ENCODE assay signal across 29 cellular contexts in genomic region chr16:49703494-49703893, GRCh38.
DNase-seq lines count a peak whose midpoint lies in the region; TF ChIP-seq lines count a peak whose summit lies in the region.
"Had no signal": no experiment of that assay in that cellular context is flagged by ENCODE, and none has a peak within 500 bp of the region (broad histone marks: within the 10 kb centered on the region; RNA-seq: fewer than 3 reads in every experiment).

No MANE protein-coding gene starts in this region.

- H3K9me3 Mint-ChIP-seq in mesothelial cell of epicardium: no peaks in the 10 kb centered on the region
- H3K9me3 Mint-ChIP-seq in T-helper 2 cell treated with Interferon-gamma antibody and Interleukin-4, amounts not matched to agents 5 μg/mL and 100 μg/mL, for 36 hours: no peaks in the 10 kb centered on the region
- H3K9me3 Mint-ChIP-seq: activated naive CD4-positive, alpha-beta T cell treated with anti-CD3 and anti-CD28 coated beads, Interleukin-2, amount 50 U/mL, for 72 hours; activated T-helper 2 cell treated with anti-CD3 and anti-CD28 coated beads, Interferon-gamma antibody, Interleukin-2, Interleukin-4, amounts not matched to agents 10 μg/mL and 5 μg/mL and 100 μg/mL, durations not matched to agents 14 hours and 24 hours and 36 hours; CD4-positive, alpha-beta T cell; stimulated activated memory B cell treated with anti-CD40 and anti-IgM and Interleukin-4, amounts not matched to agents 10 μg/mL and 1 μg/mL and 100 μg/mL, for 72 hours; type B pancreatic cell had no signal

- H3K27me3 Mint-ChIP-seq in mesothelial cell of epicardium (ENCODE audit: low read depth): no peaks in the 10 kb centered on the region
- H3K27me3 Mint-ChIP-seq in T-helper 2 cell treated with Interferon-gamma antibody and Interleukin-4, amounts not matched to agents 5 μg/mL and 100 μg/mL, for 36 hours (ENCODE audit: low read depth): peaks cover 4% of the 10 kb centered on the region
- H3K27me3 Mint-ChIP-seq: type B pancreatic cell had no signal

- H3K36me3 Mint-ChIP-seq in mesothelial cell of epicardium: no peaks in the 10 kb centered on the region
- H3K36me3 Mint-ChIP-seq in T-helper 2 cell treated with Interferon-gamma antibody and Interleukin-4, amounts not matched to agents 5 μg/mL and 100 μg/mL, for 36 hours (ENCODE audit: low read depth): no peaks in the 10 kb centered on the region
- H3K36me3 Mint-ChIP-seq: activated naive CD4-positive, alpha-beta T cell treated with anti-CD3 and anti-CD28 coated beads, Interleukin-2, amount 50 U/mL, for 72 hours; naive thymus-derived CD4-positive, alpha-beta T cell; stimulated activated memory B cell treated with anti-CD40 and anti-IgM and Interleukin-4, amounts not matched to agents 10 μg/mL and 1 μg/mL and 100 μg/mL, for 72 hours; type B pancreatic cell had no signal

- no peaks in the 10 kb centered on the region for H3K9me3 ChIP-seq in ectodermal cell (ENCODE audit: control insufficient read depth, low read length)

- H3K4me1 ChIP-seq in ectodermal cell (ENCODE audit: control insufficient read depth, insufficient read depth, low read length): peaks cover 51% of the 10 kb centered on the region

- H3K4me1 Mint-ChIP-seq in mesothelial cell of epicardium: peaks cover 60% of the 10 kb centered on the region
- H3K4me1 Mint-ChIP-seq in T-helper 2 cell treated with Interferon-gamma antibody and Interleukin-4, amounts not matched to agents 5 μg/mL and 100 μg/mL, for 36 hours (ENCODE audit: low read depth): no peaks in the 10 kb centered on the region
- H3K4me1 Mint-ChIP-seq: stimulated activated memory B cell treated with anti-CD40 and anti-IgM and Interleukin-4, amounts not matched to agents 10 μg/mL and 1 μg/mL and 100 μg/mL, for 72 hours had no signal

- H3K36me3 ChIP-seq in ectodermal cell (ENCODE audit: control insufficient read depth, insufficient read depth, low read length): no peaks in the 10 kb centered on the region

- WGBS in ectodermal cell, 2 experiments: 67 to 75% methylated on average over 4 of the region's 4 CpGs

- no peaks in the 10 kb centered on the region for H3K27me3 ChIP-seq in ectodermal cell (ENCODE audit: control insufficient read depth, insufficient read depth, low read length, poor library complexity, severe bottlenecking)

- TF ChIP-seq CTCF in mesothelial cell of epicardium (IDR thresholded peaks at IDR 0.05; ENCODE audit: unreplicated experiment): no peak

- peak overlapping the region; percentile 43 for H3K4me3 Mint-ChIP-seq in mesothelial cell of epicardium
- H3K4me3 Mint-ChIP-seq in T-helper 2 cell treated with Interferon-gamma antibody and Interleukin-4, amounts not matched to agents 5 μg/mL and 100 μg/mL, for 36 hours: no peak overlapping the region
- H3K4me3 Mint-ChIP-seq: activated CD8-positive, alpha-beta T cell treated with anti-CD3 and anti-CD28 coated beads, Interleukin-2, amount 10 ng/mL, durations not matched to agents 7 days and 5 days; CD4-positive, alpha-beta T cell; naive thymus-derived CD4-positive, alpha-beta T cell; stimulated activated memory B cell treated with anti-CD40 and anti-IgM and Interleukin-4, amounts not matched to agents 10 μg/mL and 1 μg/mL and 100 μg/mL, for 72 hours had no signal

- H3K27ac Mint-ChIP-seq in mesothelial cell of epicardium: no peak overlapping the region
- no peak overlapping the region for H3K27ac Mint-ChIP-seq in T-helper 2 cell treated with Interferon-gamma antibody and Interleukin-4, amounts not matched to agents 5 μg/mL and 100 μg/mL, for 36 hours
- H3K27ac Mint-ChIP-seq: activated CD8-positive, alpha-beta T cell treated with anti-CD3 and anti-CD28 coated beads, Interleukin-2, amount 10 ng/mL, durations not matched to agents 7 days and 5 days; activated naive CD4-positive, alpha-beta T cell treated with anti-CD3 and anti-CD28 coated beads, Interleukin-2, amount 50 U/mL, for 72 hours; activated T-helper 2 cell treated with anti-CD3 and anti-CD28 coated beads, Interferon-gamma antibody, Interleukin-2, Interleukin-4, amounts not matched to agents 10 μg/mL and 5 μg/mL and 100 μg/mL, durations not matched to agents 14 hours and 24 hours and 36 hours; CD4-positive, alpha-beta T cell; naive thymus-derived CD4-positive, alpha-beta T cell; stimulated activated memory B cell treated with anti-CD40 and anti-IgM and Interleukin-4, amounts not matched to agents 10 μg/mL and 1 μg/mL and 100 μg/mL, for 72 hours had no signal

- peak overlapping the region; percentile 82 for H3K27ac ChIP-seq in ectodermal cell (ENCODE audit: insufficient read depth, low read depth, low read length, poor library complexity, severe bottlenecking)
- H3K27ac ChIP-seq: epithelial cell of prostate had no signal

- DNase-seq in NCI-H82 (lab: John Stamatoyannopoulos, UW) (peak; percentile 25), NCI-H82 treated with DMSO at 0.1 percent for 48 hours (lab: John Stamatoyannopoulos, UW; ENCODE audit: unreplicated experiment) (no peak), mesothelial cell of epicardium (ENCODE audit: low spot score in 2 of 2, unreplicated experiment in 2 of 2) (no peak), NCI-H1436 treated with DMSO at 0.1 percent for 48 hours (lab: John Stamatoyannopoulos, UW) (no peak), COLO668 (lab: John Stamatoyannopoulos, UW; ENCODE audit: unreplicated experiment) (no peak), NCI-H1417 (lab: John Stamatoyannopoulos, UW) (no peak)
- DNase-seq in T-helper 2 cell treated with Interferon-gamma antibody and Interleukin-4, amounts not matched to agents 5 μg/mL and 100 μg/mL, for 36 hours (ENCODE audit: low spot score): no peak
- DNase-seq: 8988T; activated CD4-positive, alpha-beta T cell treated with anti-CD3 and anti-CD28 coated beads for 4 hours; activated CD8-positive, alpha-beta T cell treated with anti-CD3 and anti-CD28 coated beads, Interleukin-2, amount 10 ng/mL, durations not matched to agents 7 days and 5 days; amygdala; CD4-positive, alpha-beta T cell; EL; HCEC 1CT; IMR-90; left ventricle myocardium superior; naive thymus-derived CD4-positive, alpha-beta T cell; SIG-M5; substantia nigra; SW 1271; T-helper 9 cell had no signal

- no peak overlapping the region for H3K4me3 ChIP-seq in ectodermal cell (ENCODE audit: insufficient read depth, low read depth, low read length)
- H3K4me3 ChIP-seq: dorsolateral prefrontal cortex, skin epidermis had no signal
